Comparison of ENCODE assay signal across 1 cellular context in the genomic region with DNA sequence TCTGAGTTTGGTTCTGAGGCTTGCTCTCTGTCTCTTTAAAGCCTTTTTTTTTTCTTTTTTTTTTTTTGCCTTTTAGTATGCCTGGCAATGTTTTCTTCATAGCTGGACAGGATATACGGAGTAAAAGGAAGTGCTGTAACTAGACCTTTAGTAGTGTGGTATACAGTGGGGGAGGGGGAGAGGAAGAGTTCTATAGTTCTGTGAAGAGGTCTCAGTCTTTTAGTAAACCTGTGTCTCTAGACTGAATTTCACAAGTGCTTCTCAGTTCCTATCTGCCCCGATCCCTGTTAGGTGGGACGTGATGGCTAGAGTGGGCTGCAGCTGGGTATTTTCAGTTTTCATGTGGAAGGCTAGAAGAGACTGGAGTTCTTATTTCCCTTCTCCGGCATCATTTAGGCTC.
TF ChIP-seq lines count a peak whose summit lies in the region.

No MANE protein-coding gene starts in this region.

TF ChIP-seq in HepG2, 621 proteins besides CTCF, POLR2A, EP300 and RAD21 (continued from another document and continues in another):
- TF ChIP-seq ZHX1 (CRISPR knock-in tag; IDR thresholded peaks at IDR 0.05; ENCODE audit: low read depth), result no peak
- no peak for TF ChIP-seq ZNF335 (CRISPR knock-in tag; IDR thresholded peaks at IDR 0.05)
- TF ChIP-seq MLXIP (CRISPR knock-in tag; IDR thresholded peaks at IDR 0.05; ENCODE audit: borderline replicate concordance), result no peak
- peak; percentile 60; the same call in 1 of the 2 replicates for TF ChIP-seq MED1 (CRISPR knock-in tag; IDR thresholded peaks at IDR 0.05)
- TF ChIP-seq PAXIP1 (CRISPR knock-in tag; conservative IDR thresholded peaks at IDR 0.05), result peak; percentile 61
- no peak for TF ChIP-seq JUND (CRISPR knock-in tag; IDR thresholded peaks at IDR 0.05)
- TF ChIP-seq ZNF792 (CRISPR knock-in tag; IDR thresholded peaks at IDR 0.05), result no peak
- TF ChIP-seq KLF11 (CRISPR knock-in tag; IDR thresholded peaks at IDR 0.05), result no peak
- 0 out of 2 replicates have a peak, but pooled peaks have one; percentile 34 for TF ChIP-seq ETV5 (CRISPR knock-in tag; IDR thresholded peaks at IDR 0.05; ENCODE audit: borderline replicate concordance)
- TF ChIP-seq ATF1 (CRISPR knock-in tag; IDR thresholded peaks at IDR 0.05), result no peak
- peak; percentile 65 for TF ChIP-seq POLR2G (IDR thresholded peaks at IDR 0.05; ENCODE audit: low read depth, low read length)
- peak; percentile 66 for TF ChIP-seq DRAP1 (CRISPR knock-in tag; IDR thresholded peaks at IDR 0.05)
- no peak for TF ChIP-seq ZNF841 (CRISPR knock-in tag; IDR thresholded peaks at IDR 0.05; ENCODE audit: borderline replicate concordance)
- TF ChIP-seq PHF21A (CRISPR knock-in tag; IDR thresholded peaks at IDR 0.05), result peak; percentile 16; the same call in 1 of the 2 replicates
- TF ChIP-seq DNMT3B (CRISPR knock-in tag; conservative IDR thresholded peaks at IDR 0.05), result no peak
- TF ChIP-seq ZNF235 (CRISPR knock-in tag; IDR thresholded peaks at IDR 0.05; ENCODE audit: borderline replicate concordance), result no peak
- TF ChIP-seq ZNF430 (CRISPR knock-in tag; IDR thresholded peaks at IDR 0.05), result no peak
- no peak for TF ChIP-seq E2F2 (CRISPR knock-in tag; IDR thresholded peaks at IDR 0.05; ENCODE audit: borderline replicate concordance)
- no peak for TF ChIP-seq ZFP36 (IDR thresholded peaks at IDR 0.05; ENCODE audit: borderline replicate concordance, low read depth, low read length, partially characterized antibody)
- no peak for TF ChIP-seq ATRX (CRISPR knock-in tag; IDR thresholded peaks at IDR 0.05; ENCODE audit: borderline replicate concordance)
- TF ChIP-seq NR2F6 (IDR thresholded peaks at IDR 0.05), result no peak
- peak; percentile 24; the same call in 1 of the 2 replicates for TF ChIP-seq NR2F6 (CRISPR knock-in tag; IDR thresholded peaks at IDR 0.05)
- TF ChIP-seq MEIS2 (CRISPR knock-in tag; IDR thresholded peaks at IDR 0.05), result no peak
- TF ChIP-seq ZNF329 (CRISPR knock-in tag; IDR thresholded peaks at IDR 0.05; ENCODE audit: low read depth), result no peak
- no peak for TF ChIP-seq ZNF33A (CRISPR knock-in tag; IDR thresholded peaks at IDR 0.05; ENCODE audit: borderline replicate concordance)
- TF ChIP-seq ZFP90 (CRISPR knock-in tag; IDR thresholded peaks at IDR 0.05; ENCODE audit: borderline replicate concordance), result no peak
- TF ChIP-seq PITX1 (CRISPR knock-in tag; IDR thresholded peaks at IDR 0.05), result no peak
- no peak for TF ChIP-seq ZC3H13 (CRISPR knock-in tag; IDR thresholded peaks at IDR 0.05)
- TF ChIP-seq PATZ1 (CRISPR knock-in tag; IDR thresholded peaks at IDR 0.05), result 0 out of 2 replicates have a peak, but pooled peaks have one; percentile 15
- TF ChIP-seq NFATC3 (CRISPR knock-in tag; IDR thresholded peaks at IDR 0.05), result no peak
- TF ChIP-seq CENPX (CRISPR knock-in tag; IDR thresholded peaks at IDR 0.05), result no peak
- no peak for TF ChIP-seq JARID2 (CRISPR knock-in tag; IDR thresholded peaks at IDR 0.05; ENCODE audit: insufficient replicate concordance)
- TF ChIP-seq ZNF570 (CRISPR knock-in tag; IDR thresholded peaks at IDR 0.05; ENCODE audit: borderline replicate concordance), result no peak
- no peak for TF ChIP-seq KMT2A (CRISPR knock-in tag; IDR thresholded peaks at IDR 0.05)
- TF ChIP-seq ZNF362 (CRISPR knock-in tag; IDR thresholded peaks at IDR 0.05; ENCODE audit: borderline replicate concordance), result peak; percentile 79; the same call in 1 of the 2 replicates
- no peak for TF ChIP-seq FOSL2 (CRISPR knock-in tag; IDR thresholded peaks at IDR 0.05)
- no peak for TF ChIP-seq ADNP (CRISPR knock-in tag; IDR thresholded peaks at IDR 0.05)
- TF ChIP-seq ZNF281 (CRISPR knock-in tag; IDR thresholded peaks at IDR 0.05; ENCODE audit: borderline replicate concordance), result peak; percentile 86; the same call in 1 of the 2 replicates
- TF ChIP-seq PLRG1 (conservative IDR thresholded peaks at IDR 0.05), result no peak
- no peak for TF ChIP-seq ZSCAN21 (CRISPR knock-in tag; IDR thresholded peaks at IDR 0.05; ENCODE audit: borderline replicate concordance)
- TF ChIP-seq TSC22D2 (CRISPR knock-in tag; IDR thresholded peaks at IDR 0.05; ENCODE audit: borderline replicate concordance), result no peak
- 0 out of 2 replicates have a peak, but pooled peaks have one; percentile 20 for TF ChIP-seq GATAD2A (CRISPR knock-in tag; IDR thresholded peaks at IDR 0.05)
- TF ChIP-seq, protein P1, sequence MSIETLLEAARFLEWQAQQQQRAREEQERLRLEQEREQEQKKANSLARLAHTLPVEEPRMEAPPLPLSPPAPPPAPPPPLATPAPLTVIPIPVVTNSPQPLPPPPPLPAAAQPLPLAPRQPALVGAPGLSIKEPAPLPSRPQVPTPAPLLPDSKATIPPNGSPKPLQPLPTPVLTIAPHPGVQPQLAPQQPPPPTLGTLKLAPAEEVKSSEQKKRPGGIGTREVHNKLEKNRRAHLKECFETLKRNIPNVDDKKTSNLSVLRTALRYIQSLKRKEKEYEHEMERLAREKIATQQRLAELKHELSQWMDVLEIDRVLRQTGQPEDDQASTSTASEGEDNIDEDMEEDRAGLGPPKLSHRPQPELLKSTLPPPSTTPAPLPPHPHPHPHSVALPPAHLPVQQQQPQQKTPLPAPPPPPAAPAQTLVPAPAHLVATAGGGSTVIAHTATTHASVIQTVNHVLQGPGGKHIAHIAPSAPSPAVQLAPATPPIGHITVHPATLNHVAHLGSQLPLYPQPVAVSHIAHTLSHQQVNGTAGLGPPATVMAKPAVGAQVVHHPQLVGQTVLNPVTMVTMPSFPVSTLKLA (IDR thresholded peaks at IDR 0.05), result no peak
- 0 out of 2 replicates have a peak, but pooled peaks have one; percentile 46 for TF ChIP-seq ZNF614 (CRISPR knock-in tag; IDR thresholded peaks at IDR 0.05; ENCODE audit: borderline replicate concordance)
- no peak for TF ChIP-seq ZNF629 (CRISPR knock-in tag; conservative IDR thresholded peaks at IDR 0.05)
